8 cellular contexts compared by ENCODE assay signal in the genomic region with DNA sequence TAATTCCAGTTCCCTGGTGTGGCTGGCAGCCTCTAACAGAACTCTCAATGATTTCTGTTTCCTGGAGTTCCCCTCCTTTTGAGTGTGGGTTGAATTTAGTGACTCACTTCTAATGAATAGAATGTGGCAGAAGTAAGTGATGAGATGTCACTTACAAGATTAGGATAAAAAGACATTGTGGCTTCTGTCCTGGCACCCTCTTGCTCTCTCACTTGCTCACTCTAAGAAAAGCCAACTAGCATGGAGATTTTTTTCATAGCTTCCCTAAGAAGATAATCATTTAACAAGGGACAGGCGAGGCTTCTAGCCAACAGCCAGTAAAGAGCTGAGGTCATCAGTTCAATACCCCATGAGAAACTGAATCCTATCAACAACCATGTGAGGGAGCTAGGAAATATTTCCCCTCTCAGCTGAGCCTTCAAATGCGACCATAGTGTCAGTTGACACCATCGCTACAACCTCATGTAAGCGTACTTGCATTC.
DNase-seq lines count a peak whose midpoint lies in the region; ATAC-seq and TF ChIP-seq lines count a peak whose summit lies in the region.

No MANE protein-coding gene starts in this region.

- no peaks in the 10 kb centered on the region for H3K4me1 Mint-ChIP-seq in Caco-2 (ENCODE audit: low read depth, unreplicated experiment)

- POLR2A ChIA-PET in Caco-2 (lab: Charles Lee) = no interaction called here

- CTCF ChIA-PET in Caco-2 (lab: Charles Lee) = no interaction called here

- no peaks in the 10 kb centered on the region for H3K27me3 ChIP-seq in adipocyte (replicated peaks; ENCODE audit: control insufficient read depth, insufficient read depth, low read length)
- no peaks in the 10 kb centered on the region for H3K27me3 ChIP-seq in skeletal muscle satellite cell (ENCODE audit: control insufficient read depth, insufficient read depth, low read length)
- H3K27me3 ChIP-seq in Caco-2 (replicated peaks; ENCODE audit: control insufficient read depth, insufficient read depth, low read length) = no peaks in the 10 kb centered on the region

- no peaks in the 10 kb centered on the region for H3K27me3 Mint-ChIP-seq in Caco-2 (ENCODE audit: insufficient read depth, unreplicated experiment)

- no peaks in the 10 kb centered on the region for H3K9me3 Mint-ChIP-seq in Caco-2 (ENCODE audit: unreplicated experiment)

- no peak overlapping the region for H3K27ac Mint-ChIP-seq in Caco-2 (ENCODE audit: unreplicated experiment)

- peak; percentile 37 for ATAC-seq in HG03354 (IDR thresholded peaks at IDR 0.05; ENCODE audit: poor library complexity, severe bottlenecking, unreplicated experiment)
- ATAC-seq in GM19395 (IDR thresholded peaks at IDR 0.05; ENCODE audit: unreplicated experiment) = no peak

- H3K4me3 ChIP-seq in adipocyte (ENCODE audit: low read length) (peak overlapping the region; percentile 9), skeletal muscle satellite cell (ENCODE audit: low read length) (no peak overlapping the region), Caco-2 (ENCODE audit: low read depth, low read length) (no peak overlapping the region)

- peaks cover 31% of the 10 kb centered on the region for H3K4me1 ChIP-seq in adipocyte (ENCODE audit: control insufficient read depth, insufficient read depth, low read length)
- H3K4me1 ChIP-seq in skeletal muscle satellite cell (ENCODE audit: control insufficient read depth, insufficient read depth, low read length) = peaks cover 32% of the 10 kb centered on the region
- H3K4me1 ChIP-seq in Caco-2 = peaks cover 12% of the 10 kb centered on the region; the same call in 1 of the 2 replicates

- peak; percentile 5 to 14 for DNase-seq in activated CD4-positive, alpha-beta T cell treated with anti-CD3 and anti-CD28 coated beads, Interleukin-2, amount 50 U/mL, for 48 hours
- no peak for DNase-seq in activated CD4-positive, alpha-beta T cell treated with anti-CD3 and anti-CD28 coated beads, Interleukin-2, amount 50 U/mL, for 4 hours
- DNase-seq in adipocyte (ENCODE audit: low read depth) (peak; percentile 41), Caco-2 (no peak), GM19240 (ENCODE audit: insufficient read length, low spot score) (no peak)

- H3K36me3 ChIP-seq in adipocyte (ENCODE audit: control insufficient read depth, insufficient read depth, low read length, severe bottlenecking) (no peaks in the 10 kb centered on the region), skeletal muscle satellite cell (ENCODE audit: insufficient read depth, low read length) (no peaks in the 10 kb centered on the region), Caco-2 (ENCODE audit: control insufficient read depth, insufficient read depth, low read length) (no peaks in the 10 kb centered on the region)

- H3K36me3 Mint-ChIP-seq in Caco-2 (ENCODE audit: insufficient read depth, unreplicated experiment) = no peaks in the 10 kb centered on the region

- H3K4me2 ChIP-seq in skeletal muscle satellite cell (ENCODE audit: low read length) = peak overlapping the region; percentile 17

- intact Hi-C loops in Caco-2 (cut with micrococcal nuclease; ENCODE audit: unreplicated experiment) = no loop called here

- no peak for TF ChIP-seq CTCF in Caco-2 (IDR thresholded peaks at IDR 0.05; ENCODE audit: insufficient read depth in 1 of 2, low read depth in 1 of 2, low read length in 1 of 2, severe bottlenecking in 1 of 2, unreplicated experiment in 1 of 2)

- H3K9ac ChIP-seq in adipocyte (ENCODE audit: low read length) (peak overlapping the region; percentile 34), skeletal muscle satellite cell (ENCODE audit: low read depth, low read length) (peak overlapping the region; percentile 73)

- peaks cover 3% of the 10 kb centered on the region for H3K9me3 ChIP-seq in adipocyte (ENCODE audit: control insufficient read depth, low read length)
- H3K9me3 ChIP-seq in skeletal muscle satellite cell (replicated peaks; ENCODE audit: low read length) = no peaks in the 10 kb centered on the region
- H3K9me3 ChIP-seq in Caco-2 = no peaks in the 10 kb centered on the region

- no TSS peak for BruUV-seq in Caco-2 (replicated peaks; lab: Mats Ljungman, UMichigan)

- no peak overlapping the region for H3K4me3 Mint-ChIP-seq in Caco-2 (ENCODE audit: unreplicated experiment)

Comparison
In these comparisons a context has a peak if more than half of its experiments do, and no peak if none do; other contexts are left out.
1. DNase-seq: peak in activated CD4-positive, alpha-beta T cell treated with anti-CD3 and anti-CD28 coated beads, Interleukin-2, amount 50 U/mL, for 48 hours (2 of 2) and adipocyte (single experiment); none in activated CD4-positive, alpha-beta T cell treated with anti-CD3 and anti-CD28 coated beads, Interleukin-2, amount 50 U/mL, for 4 hours (0 of 2), Caco-2 (0 of 2) and GM19240 (single experiment).